13 cellular contexts compared by ENCODE assay signal in the genomic region with DNA sequence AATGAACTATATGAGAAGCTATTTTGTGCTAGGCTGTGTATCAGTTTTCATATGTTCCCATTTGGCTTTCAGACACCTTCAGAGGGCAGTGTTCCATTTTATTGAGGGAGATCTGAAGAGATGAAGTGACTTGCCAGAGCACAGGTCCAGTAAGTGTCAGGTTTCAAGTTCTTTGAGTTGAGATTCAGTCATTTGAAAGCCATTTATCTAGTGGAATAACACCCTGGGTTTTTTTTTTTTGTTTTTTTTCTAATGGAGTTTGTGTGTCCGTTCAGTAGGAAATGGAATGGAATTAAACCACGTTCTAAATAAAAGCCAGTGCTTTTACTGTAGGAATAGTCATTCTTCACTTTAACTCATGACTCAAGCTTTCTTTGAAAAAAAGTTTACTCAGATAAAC.
DNase-seq lines count a peak whose midpoint lies in the region; ATAC-seq and TF ChIP-seq lines count a peak whose summit lies in the region.
"Had no signal": no experiment of that assay in that cellular context is flagged by ENCODE, and none has a peak within 500 bp of the region (broad histone marks: within the 10 kb centered on the region; RNA-seq: fewer than 3 reads in every experiment).

No MANE protein-coding gene starts in this region.

- no peaks in the 10 kb centered on the region for H3K36me3 Mint-ChIP-seq in CD4-positive, alpha-beta memory T cell
- H3K36me3 Mint-ChIP-seq: IgD-negative memory B cell had no signal

- DNase-seq in DMS 273 (lab: John Stamatoyannopoulos, UW; ENCODE audit: unreplicated experiment) (peak; percentile 27), DMS 273 treated with DMSO at 0.1 percent for 48 hours (lab: John Stamatoyannopoulos, UW) (no peak), NCI-H510A treated with DMSO at 0.1 percent for 48 hours (lab: John Stamatoyannopoulos, UW) (peak; percentile 87), epithelial cell of esophagus (ENCODE audit: low read depth) (no peak), sciatic nerve (ENCODE audit: low spot score) (no peak), NCI-H1048 (lab: John Stamatoyannopoulos, UW) (no peak), LoVo (ENCODE audit: low spot score) (no peak)
- DNase-seq in CD4-positive, alpha-beta memory T cell, result no peak
- DNase-seq: 8988T; activated naive CD4-positive, alpha-beta T cell treated with anti-CD3 and anti-CD28 coated beads for 36 hours; left colon; retina had no signal

- POLR2A ChIA-PET in CD4-positive, alpha-beta memory T cell (lab: Charles Lee; ENCODE audit: partially characterized antibody), result no interaction called here

- no peak overlapping the region for H3K27ac ChIP-seq in CD4-positive, alpha-beta memory T cell (ENCODE audit: low read depth, low read length)

- no peak overlapping the region for H3K4me3 Mint-ChIP-seq in CD4-positive, alpha-beta memory T cell
- H3K4me3 Mint-ChIP-seq: activated naive CD4-positive, alpha-beta T cell treated with anti-CD3 and anti-CD28 coated beads for 36 hours; IgD-negative memory B cell had no signal

- peaks cover 0 to 4% (median 0%) of the 10 kb centered on the region in 8 donors for H3K9me3 Mint-ChIP-seq in CD4-positive, alpha-beta memory T cell
- H3K9me3 Mint-ChIP-seq: activated naive CD4-positive, alpha-beta T cell treated with anti-CD3 and anti-CD28 coated beads for 36 hours; IgD-negative memory B cell had no signal

- H3K27me3 Mint-ChIP-seq in CD4-positive, alpha-beta memory T cell, result no peaks in the 10 kb centered on the region

- no peaks in the 10 kb centered on the region for H3K9me3 ChIP-seq in CD4-positive, alpha-beta memory T cell (ENCODE audit: control insufficient read depth in 1 of 2, low read length in 2 of 2)

- H3K4me3 ChIP-seq in epithelial cell of esophagus (ENCODE audit: low read length), result no peak overlapping the region
- H3K4me3 ChIP-seq in CD4-positive, alpha-beta memory T cell (ENCODE audit: low read length in 2 of 2), result no peak overlapping the region

- TF ChIP-seq CTCF in epithelial cell of esophagus (IDR thresholded peaks at IDR 0.05; ENCODE audit: insufficient read depth, low read depth, low read length, missing control alignments), result peak; percentile 14

- no peaks in the 10 kb centered on the region for H3K27me3 ChIP-seq in CD4-positive, alpha-beta memory T cell (ENCODE audit: insufficient read depth, low read length)

- CTCF ChIA-PET in CD4-positive, alpha-beta memory T cell (lab: Charles Lee; ENCODE audit: partially characterized antibody), result no interaction called here

- no peaks in the 10 kb centered on the region for H3K4me1 ChIP-seq in CD4-positive, alpha-beta memory T cell (ENCODE audit: insufficient read depth, low read length)

- no peak overlapping the region for H3K27ac Mint-ChIP-seq in CD4-positive, alpha-beta memory T cell
- H3K27ac Mint-ChIP-seq: activated naive CD4-positive, alpha-beta T cell treated with anti-CD3 and anti-CD28 coated beads for 36 hours; IgD-negative memory B cell had no signal

- H3K4me1 Mint-ChIP-seq in CD4-positive, alpha-beta memory T cell, result no peaks in the 10 kb centered on the region
- H3K4me1 Mint-ChIP-seq: IgD-negative memory B cell had no signal

- ATAC-seq in sciatic nerve, result peak; percentile 68
- ATAC-seq: left colon had no signal

- intact Hi-C loops in sciatic nerve (cut with DNase I), result no loop called here
- intact Hi-C loops in CD4-positive, alpha-beta memory T cell (cut with micrococcal nuclease), result no loop called here

- H3K36me3 ChIP-seq in CD4-positive, alpha-beta memory T cell (ENCODE audit: insufficient read depth, low read length), result no peaks in the 10 kb centered on the region

Comparison
In these comparisons a context has a peak if more than half of its experiments do, and no peak if none do; other contexts are left out.
1. DNase-seq: peak in DMS 273 (single experiment) and NCI-H510A treated with DMSO at 0.1 percent for 48 hours (single experiment); none in DMS 273 treated with DMSO at 0.1 percent for 48 hours (single experiment), epithelial cell of esophagus (single experiment), sciatic nerve (single experiment), NCI-H1048 (single experiment), CD4-positive, alpha-beta memory T cell (0 of 5) and LoVo (single experiment).